In the genomic region with DNA sequence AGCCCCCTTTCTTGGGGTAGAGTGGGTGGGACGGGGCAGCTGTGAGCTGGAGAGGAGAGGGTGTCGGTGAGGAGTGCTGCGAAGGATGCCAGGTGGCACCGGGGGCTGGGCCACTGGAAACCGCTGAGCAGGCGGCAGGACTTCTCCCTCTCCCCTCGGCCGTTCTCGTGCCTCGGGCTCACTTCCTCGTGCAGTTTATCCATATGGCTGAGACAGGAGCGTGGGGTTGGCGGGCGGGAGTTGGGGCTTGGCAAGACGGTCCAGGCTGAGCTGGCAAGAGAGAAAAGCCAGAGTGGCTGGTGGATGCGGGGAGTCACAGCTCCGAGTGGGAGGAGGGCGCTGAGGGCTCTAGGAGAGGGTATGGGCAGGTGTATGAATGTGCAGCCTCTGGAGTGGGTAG, we compare ENCODE assay signal across 11 cellular contexts. TPM values are rescaled to one million over a fixed set of nuclear protein-coding genes. Genes with fewer than 3 reads are reported as not detected.
DNase-seq lines count a peak whose midpoint lies in the region; ATAC-seq and TF ChIP-seq lines count a peak whose summit lies in the region.
"Had no signal": no experiment of that assay in that cellular context is flagged by ENCODE, and none has a peak within 500 bp of the region (broad histone marks: within the 10 kb centered on the region; RNA-seq: fewer than 3 reads in every experiment).

No MANE protein-coding gene starts in this region.

- H3K79me2 ChIP-seq in SK-N-SH (ENCODE audit: insufficient read depth): peaks cover 4% of the 10 kb centered on the region; the same call in 1 of the 2 replicates

- TF ChIP-seq RAD21 in SK-N-SH (IDR thresholded peaks at IDR 0.05; ENCODE audit: low read length): no peak

- H3K36me3 ChIP-seq in SK-N-SH (replicated peaks in 1 of 2; ENCODE audit: control insufficient read depth in 1 of 2, insufficient read depth in 2 of 2, low read length in 1 of 2): no peaks in the 10 kb centered on the region
- H3K36me3 ChIP-seq in mucosa of rectum (ENCODE audit: control insufficient read depth in 2 of 2, insufficient read depth in 2 of 2, low read length in 2 of 2): no peaks in the 10 kb centered on the region
- H3K36me3 ChIP-seq in transverse colon: no peaks in the 10 kb centered on the region

- H3K9me2 ChIP-seq in SK-N-SH: no peaks in the 10 kb centered on the region

- peak overlapping the region; percentile 44; the same call in 1 of the 2 replicates for H3K9ac ChIP-seq in SK-N-SH
- peak overlapping the region in 1 of 2 donors; percentile 37 for H3K9ac ChIP-seq in mucosa of rectum (ENCODE audit: low read depth in 1 of 2, low read length in 2 of 2)

- TF ChIP-seq POLR2A in transverse colon (IDR thresholded peaks at IDR 0.05) (no peak), lower leg skin (IDR thresholded peaks at IDR 0.05) (no peak)

- WGBS in SK-N-SH (ENCODE audit: low lambda C conversion rate): 69% methylated on average over 18 of the region's 18 CpGs
- 38 to 48% methylated on average over 4 to 18 of the region's 18 CpGs for WGBS in transverse colon (ENCODE audit: low coverage in 1 of 2), 2 donors
- WGBS in lower leg skin, 2 donors: 48 to 63% methylated on average over 18 of the region's 18 CpGs

- no peaks in the 10 kb centered on the region for H3K9me3 ChIP-seq in SK-N-SH
- no peaks in the 10 kb centered on the region for H3K9me3 ChIP-seq in mucosa of rectum (ENCODE audit: control insufficient read depth in 2 of 2, low read length in 2 of 2)
- no peaks in the 10 kb centered on the region for H3K9me3 ChIP-seq in transverse colon

- peak in 1 of 2 experiments; percentile 1; a peak in 1 of 4 replicates for TF ChIP-seq EP300 in SK-N-SH (IDR thresholded peaks at IDR 0.05; ENCODE audit: borderline replicate concordance in 1 of 2, low read depth in 1 of 2, low read length in 1 of 2)
- no peak for TF ChIP-seq EP300 in transverse colon (IDR thresholded peaks at IDR 0.05; ENCODE audit: low read depth)

- H3K4me3 ChIP-seq in SK-N-SH (ENCODE audit: low read depth in 2 of 2, low read length in 1 of 2) (peak overlapping the region; percentile 3 to 11; a peak in 2 of 4 replicates), mucosa of rectum (ENCODE audit: low read length in 2 of 2) (peak overlapping the region; percentile 9 to 12), transverse colon (peak overlapping the region in 1 of 4 donors; percentile 17), lower leg skin (ENCODE audit: low read depth, poor library complexity, severe bottlenecking) (no peak overlapping the region)

- H3F3A ChIP-seq in SK-N-SH (replicated peaks; ENCODE audit: insufficient read depth): no peaks in the 10 kb centered on the region

- POLR2A ChIA-PET in SK-N-SH (lab: Yijun Ruan, JAX): interaction anchor here (0.6 to 3.5 kb wide), 8 partner anchors 8 to 55 kb away, joined by 3 to 44 read pairs (median 6); partner anchors contain the start of genes NTN3, TBC1D24 and TEDC2

- DNase-seq in SK-N-SH (peak; percentile 78), caudate nucleus (lab: John Stamatoyannopoulos, UW) (peak in 2 of 61 donors; percentile 57 to 71), transverse colon (no peak), lower leg skin (ENCODE audit: low spot score in 2 of 2) (no peak)
- DNase-seq: activated naive CD4-positive, alpha-beta T cell treated with Interleukin-2 at 50 U/mL for 16 hours; NCI-H774 had no signal

- H3K27me3 ChIP-seq in SK-N-SH (ENCODE audit: insufficient read depth): no peaks in the 10 kb centered on the region
- H3K27me3 ChIP-seq in mucosa of rectum (ENCODE audit: control insufficient read depth in 2 of 2, insufficient read depth in 2 of 2, low read length in 2 of 2): no peaks in the 10 kb centered on the region
- H3K27me3 ChIP-seq in transverse colon: no peaks in the 10 kb centered on the region

- H3K4me2 ChIP-seq in SK-N-SH: peak overlapping the region; percentile 73

- peak overlapping the region; percentile 47 to 86; a peak in 3 of 4 replicates for H3K27ac ChIP-seq in SK-N-SH (ENCODE audit: low read depth in 2 of 2, low read length in 1 of 2)
- H3K27ac ChIP-seq in caudate nucleus (ENCODE audit: low read depth, low read length): peak overlapping the region; percentile 26
- H3K27ac ChIP-seq in mucosa of rectum (ENCODE audit: low read depth in 2 of 2, low read length in 2 of 2): peak overlapping the region in 1 of 2 donors; percentile 42
- peak overlapping the region; percentile 45 to 87 (median 67) for H3K27ac ChIP-seq in transverse colon
- H3K27ac ChIP-seq: C4-2B had no signal

- intact Hi-C loops in transverse colon (cut with DNase I; ENCODE audit: low total_unique reads) (no loop called here), lower leg skin (cut with DNase I; ENCODE audit: low total_unique reads) (no loop called here)

- TF ChIP-seq CTCF in SK-N-SH (IDR thresholded peaks at IDR 0.05): no peak
- no peak for TF ChIP-seq CTCF in transverse colon (IDR thresholded peaks at IDR 0.05)
- TF ChIP-seq CTCF in lower leg skin (IDR thresholded peaks at IDR 0.05): no peak

- H2AFZ ChIP-seq in SK-N-SH (ENCODE audit: low read depth): peak overlapping the region; percentile 54

- no peaks in the 10 kb centered on the region for H4K20me1 ChIP-seq in SK-N-SH (ENCODE audit: insufficient read depth)

- peaks cover 3 to 50% of the 10 kb centered on the region in 2 experiments; a peak in 3 of 4 replicates for H3K4me1 ChIP-seq in SK-N-SH (ENCODE audit: control insufficient read depth in 1 of 2, insufficient read depth in 2 of 2, low read depth in 1 of 2, low read length in 1 of 2)
- H3K4me1 ChIP-seq in mucosa of rectum (ENCODE audit: control insufficient read depth in 2 of 2, insufficient read depth in 2 of 2, low read length in 2 of 2): peaks cover 15 to 29% of the 10 kb centered on the region in 2 donors
- H3K4me1 ChIP-seq in transverse colon: peaks cover 11 to 28% (median 16%) of the 10 kb centered on the region in 4 donors

- in situ Hi-C loops in transverse colon (cut with MboI; ENCODE audit: low pct_ligation_motif_present in 1 of 4, low pct_unique_long_range_greater_than_20kb in 1 of 4, low sequenced_read_pairs in 3 of 4): loop anchor here in 3 of 4 donors (25.0 kb wide), 3 partner anchors 146 to 321 kb away; partner anchors contain the start of genes ABCA3 (in 2 of the 3), CASKIN1 (in 1 of the 3) and TRAF7 (in 1 of the 3)

- ATAC-seq in SK-N-SH treated with all-trans-retinoic acid at 6 μM for 48 hours (no peak; the same call in 2 of the 3 replicates), GM18870 (IDR thresholded peaks at IDR 0.05; ENCODE audit: unreplicated experiment) (no peak), HG02642 (IDR thresholded peaks at IDR 0.05; ENCODE audit: poor library complexity, unreplicated experiment) (no peak)

- CTCF ChIA-PET in SK-N-SH (lab: Yijun Ruan, JAX): interaction anchor here (0.8 to 12.7 kb wide), 12 partner anchors 9 to 460 kb away, joined by 3 to 95 read pairs (median 4); partner anchors contain the start of genes ABCA3, CCNF, NTN3 and TBC1D24

TF ChIP-seq in SK-N-SH, 30 proteins besides CTCF, POLR2A, EP300 and RAD21:
- TF ChIP-seq MXI1 (IDR thresholded peaks at IDR 0.05; ENCODE audit: low read depth, low read length): 0 out of 2 replicates have a peak, but pooled peaks have one; percentile 36
- no peak for TF ChIP-seq USF2 (IDR thresholded peaks at IDR 0.05; ENCODE audit: borderline replicate concordance, low read depth, low read length)

TF ChIP-seq in SK-N-SH treated with all-trans-retinoic acid at 6 μM for 48 hours, 23 proteins besides CTCF, POLR2A, EP300 and RAD21:
- TF ChIP-seq BACH2 (CRISPR knock-in tag; IDR thresholded peaks at IDR 0.05; ENCODE audit: borderline replicate concordance) (no peak), CSRNP3 (CRISPR knock-in tag; IDR thresholded peaks at IDR 0.05) (no peak), ZNF565 (CRISPR knock-in tag; conservative IDR thresholded peaks at IDR 0.05; ENCODE audit: low read depth) (no peak), SNAI2 (CRISPR knock-in tag; IDR thresholded peaks at IDR 0.05) (no peak)
TF ChIP-seq in SK-N-SH treated with all-trans-retinoic acid at 6 μM for 48 hours: peak in this region for 0.

RNA-seq across cellular contexts. Expression of gene TBC1D24, which starts 8.2 kb away (rescaled TPM):
- 5.6 and 6.7 TPM in 2 replicates for polyA plus RNA-seq in SK-N-SH (2012; rRNA removed)
- polyA plus RNA-seq in SK-N-SH (2012; cell fraction: cytosol; rRNA removed): 2.7 and 3.9 TPM in 2 replicates
- polyA plus RNA-seq in SK-N-SH (2012; cell fraction: nucleus; rRNA removed): 18.3 and 20.6 TPM in 2 replicates
- total RNA-seq in transverse colon (10 to 100 TPM in 2 of 4 donors, 1 to 10 TPM in 2; 8.3 to 19.3 (median 11.6) TPM), lower leg skin (10 to 100 TPM; 12.1 to 19.1 (median 15.3) TPM)

RNA-seq across cellular contexts. Expression of gene NTN3, which starts 12.1 kb away (rescaled TPM):
- polyA plus RNA-seq in SK-N-SH (2012; rRNA removed): 0.26 and 0.28 TPM in 2 replicates
- 0.10 and 0.29 TPM in 2 replicates for polyA plus RNA-seq in SK-N-SH (2012; cell fraction: cytosol; rRNA removed)
- 0.56 and 1.4 TPM in 2 replicates for polyA plus RNA-seq in SK-N-SH (2012; cell fraction: nucleus; rRNA removed)
- total RNA-seq in transverse colon (not detected), lower leg skin (under 1 TPM in 2 of 4 donors, not detected in 2; 0.45 to 0.95 TPM)

RNA-seq across cellular contexts. Expression of gene TEDC2, which starts 23.3 kb away (rescaled TPM):
- polyA plus RNA-seq in SK-N-SH (2012; rRNA removed): 15.6 and 16.5 TPM in 2 replicates
- 4.8 and 8.5 TPM in 2 replicates for polyA plus RNA-seq in SK-N-SH (2012; cell fraction: cytosol; rRNA removed)
- polyA plus RNA-seq in SK-N-SH (2012; cell fraction: nucleus; rRNA removed): 58.5 and 87.2 TPM in 2 replicates
- 1 to 10 TPM in 2 of 4 donors, not detected in 2; 1.4 to 2.3 TPM for total RNA-seq in transverse colon
- total RNA-seq in lower leg skin: 1 to 10 TPM in 3 of 4 donors, under 1 TPM in 1; 0.64 to 1.9 (median 1.8) TPM

RNA-seq across cellular contexts. Expression of gene ATP6V0C, which starts 30.6 kb away (rescaled TPM):
- 30.2 and 80.1 TPM in 2 replicates for polyA plus RNA-seq in SK-N-SH (2012; rRNA removed)
- 61.1 and 88.7 TPM in 2 replicates for polyA plus RNA-seq in SK-N-SH (2012; cell fraction: cytosol; rRNA removed)
- polyA plus RNA-seq in SK-N-SH (2012; cell fraction: nucleus; rRNA removed): 73.3 and 99.4 TPM in 2 replicates
- total RNA-seq in transverse colon (100 to 1,000 TPM; 101 to 237 (median 135) TPM), lower leg skin (100 to 1,000 TPM in 3 of 4 donors, 10 to 100 TPM in 1; 63.1 to 218 (median 126) TPM)

RNA-seq across cellular contexts. Expression of gene AMDHD2, which starts 37.0 kb away (rescaled TPM):
- polyA plus RNA-seq in SK-N-SH (2012; rRNA removed): 38.1 and 50.7 TPM in 2 replicates
- polyA plus RNA-seq in SK-N-SH (2012; cell fraction: cytosol; rRNA removed): 10.0 and 16.0 TPM in 2 replicates
- 250 and 312 TPM in 2 replicates for polyA plus RNA-seq in SK-N-SH (2012; cell fraction: nucleus; rRNA removed)
- 100 to 1,000 TPM in 1 of 4 donors, 10 to 100 TPM in 3; 30.2 to 115 (median 52.4) TPM for total RNA-seq in transverse colon
- 10 to 100 TPM; 32.9 to 50.3 (median 42.2) TPM for total RNA-seq in lower leg skin
